14 cellular contexts compared by ENCODE assay signal in the genomic region with DNA sequence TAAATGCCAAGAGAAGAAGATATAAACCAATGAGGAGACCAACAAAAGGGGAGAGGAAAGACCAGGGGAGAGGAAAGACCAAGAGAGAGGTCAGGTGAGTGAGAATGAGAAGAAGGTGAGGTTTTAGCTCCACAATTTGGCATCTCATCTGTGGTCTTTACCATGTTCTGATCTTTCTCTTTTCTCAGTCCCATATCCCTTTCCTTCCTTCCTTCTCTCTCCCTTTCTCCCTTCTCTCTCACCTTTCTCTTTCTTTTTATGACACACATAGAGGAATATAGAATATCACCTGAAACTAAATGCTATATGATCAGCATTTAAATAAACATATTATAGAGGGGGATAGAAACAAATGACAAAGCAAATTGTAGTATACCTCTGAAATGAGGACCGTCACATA. TPM values are rescaled to one million over a fixed set of nuclear protein-coding genes. Genes with fewer than 3 reads are reported as not detected.
DNase-seq lines count a peak whose midpoint lies in the region; ATAC-seq lines count a peak whose summit lies in the region.
"Had no signal": no experiment of that assay in that cellular context is flagged by ENCODE, and none has a peak within 500 bp of the region (broad histone marks: within the 10 kb centered on the region; RNA-seq: fewer than 3 reads in every experiment).

No MANE protein-coding gene starts in this region.

- H3K27me3 Mint-ChIP-seq in activated naive CD4-positive, alpha-beta T cell treated with anti-CD3 and anti-CD28 coated beads, Interleukin-2, amount 10 ng/mL, durations not matched to agents 7 days and 5 days: no peaks in the 10 kb centered on the region
- H3K27me3 Mint-ChIP-seq in central memory CD8-positive, alpha-beta T cell: no peaks in the 10 kb centered on the region
- H3K27me3 Mint-ChIP-seq: B cell; CD4-positive, alpha-beta T cell had no signal

- H3K4me1 Mint-ChIP-seq in activated naive CD4-positive, alpha-beta T cell treated with anti-CD3 and anti-CD28 coated beads, Interleukin-2, amount 10 ng/mL, durations not matched to agents 7 days and 5 days: no peaks in the 10 kb centered on the region
- H3K4me1 Mint-ChIP-seq in central memory CD8-positive, alpha-beta T cell: peaks cover 5% of the 10 kb centered on the region

- H3K27ac Mint-ChIP-seq in activated naive CD4-positive, alpha-beta T cell treated with anti-CD3 and anti-CD28 coated beads, Interleukin-2, amount 10 ng/mL, durations not matched to agents 7 days and 5 days: peak overlapping the region; percentile 26
- no peak overlapping the region for H3K27ac Mint-ChIP-seq in activated naive CD4-positive, alpha-beta T cell treated with anti-CD3 and anti-CD28 coated beads, Interleukin-2, amount 50 U/mL, for 72 hours
- H3K27ac Mint-ChIP-seq in central memory CD8-positive, alpha-beta T cell (ENCODE audit: low read depth): peak overlapping the region; percentile 45
- H3K27ac Mint-ChIP-seq: B cell; CD4-positive, alpha-beta T cell; CD8-positive, alpha-beta T cell had no signal

- no peak overlapping the region for H3K4me3 Mint-ChIP-seq in activated naive CD4-positive, alpha-beta T cell treated with anti-CD3 and anti-CD28 coated beads, Interleukin-2, amount 10 ng/mL, durations not matched to agents 7 days and 5 days
- no peak overlapping the region for H3K4me3 Mint-ChIP-seq in central memory CD8-positive, alpha-beta T cell
- H3K4me3 Mint-ChIP-seq: B cell; CD4-positive, alpha-beta T cell; CD8-positive, alpha-beta T cell had no signal

- CTCF ChIA-PET in activated naive CD4-positive, alpha-beta T cell treated with anti-CD3 and anti-CD28 coated beads, Interleukin-2, amount 10 ng/mL, durations not matched to agents 7 days and 5 days (lab: Charles Lee): no interaction called here

- DNase-seq in activated naive CD4-positive, alpha-beta T cell treated with anti-CD3 and anti-CD28 coated beads, Interleukin-2, amount 10 ng/mL, durations not matched to agents 7 days and 5 days: no peak
- no peak for DNase-seq in activated naive CD4-positive, alpha-beta T cell treated with anti-CD3 and anti-CD28 coated beads, Interleukin-2, amount 50 U/mL, for 72 hours (ENCODE audit: low spot score in 2 of 2)
- no peak for DNase-seq in central memory CD8-positive, alpha-beta T cell (ENCODE audit: low spot score in 2 of 2)
- no peak for DNase-seq in SKM-1 treated with dmso at 0.1 percent for 144 hours (lab: John Stamatoyannopoulos, UW; ENCODE audit: unreplicated experiment)
- DNase-seq in HUDEP-2 (lab: John Stamatoyannopoulos, UW; ENCODE audit: unreplicated experiment in 76 of 76): no peak
- DNase-seq: AML-193; Caco-2; Calu3; CD4-positive, alpha-beta T cell; CD8-positive, alpha-beta T cell; DMS79 treated with DMSO at 0.1 percent for 48 hours; GF-D8 had no signal

- peaks cover 12% of the 10 kb centered on the region for H3K36me3 Mint-ChIP-seq in activated naive CD4-positive, alpha-beta T cell treated with anti-CD3 and anti-CD28 coated beads, Interleukin-2, amount 10 ng/mL, durations not matched to agents 7 days and 5 days
- peaks cover 0 to 15% of the 10 kb centered on the region in 2 donors for H3K36me3 Mint-ChIP-seq in activated naive CD4-positive, alpha-beta T cell treated with anti-CD3 and anti-CD28 coated beads, Interleukin-2, amount 50 U/mL, for 72 hours
- peaks cover 14% of the 10 kb centered on the region for H3K36me3 Mint-ChIP-seq in central memory CD8-positive, alpha-beta T cell (ENCODE audit: insufficient read depth)

- H3K9me3 Mint-ChIP-seq in activated naive CD4-positive, alpha-beta T cell treated with anti-CD3 and anti-CD28 coated beads, Interleukin-2, amount 10 ng/mL, durations not matched to agents 7 days and 5 days: no peaks in the 10 kb centered on the region
- H3K9me3 Mint-ChIP-seq in activated naive CD4-positive, alpha-beta T cell treated with anti-CD3 and anti-CD28 coated beads, Interleukin-2, amount 50 U/mL, for 72 hours: no peaks in the 10 kb centered on the region
- no peaks in the 10 kb centered on the region for H3K9me3 Mint-ChIP-seq in central memory CD8-positive, alpha-beta T cell
- H3K9me3 Mint-ChIP-seq: CD4-positive, alpha-beta T cell; CD8-positive, alpha-beta T cell had no signal

- ATAC-seq in activated naive CD4-positive, alpha-beta T cell treated with anti-CD3 and anti-CD28 coated beads, Interleukin-2, amount 50 U/mL, for 72 hours: no peak
- ATAC-seq in central memory CD8-positive, alpha-beta T cell (replicated peaks; ENCODE audit: extremely low read depth, poor library complexity, severe bottlenecking): no peak
- ATAC-seq: A549; CD8-positive, alpha-beta T cell had no signal

RNA-seq across cellular contexts. Expression of a gene that starts 57.4 kb away (rescaled TPM):
- 10 to 100 TPM in 1 of 2 donors, 1 to 10 TPM in 1; 9.0 to 18.6 TPM for total RNA-seq in activated naive CD4-positive, alpha-beta T cell treated with anti-CD3 and anti-CD28 coated beads, Interleukin-2, amount 50 U/mL, for 72 hours

Comparison
In these comparisons a context has a peak if more than half of its experiments do, and no peak if none do; other contexts are left out.
1. H3K27ac Mint-ChIP-seq: peak in activated naive CD4-positive, alpha-beta T cell treated with anti-CD3 and anti-CD28 coated beads, Interleukin-2, amount 10 ng/mL, durations not matched to agents 7 days and 5 days (single experiment) and central memory CD8-positive, alpha-beta T cell (single experiment); none in activated naive CD4-positive, alpha-beta T cell treated with anti-CD3 and anti-CD28 coated beads, Interleukin-2, amount 50 U/mL, for 72 hours (0 of 2).